ENCODE assay signal across 8 cellular contexts in genomic region chr5:132866342-132867045, GRCh38. TPM values are rescaled to one million over a fixed set of nuclear protein-coding genes. Genes with fewer than 3 reads are reported as not detected.
DNase-seq lines count a peak whose midpoint lies in the region; ATAC-seq and TF ChIP-seq lines count a peak whose summit lies in the region.

Gene GDF9 (minus strand): TSS chr5:132866469. CDS start chr5:132864533, 1,936 bp downstream.
Gene UQCRQ (plus strand): TSS chr5:132866642. CDS start chr5:132866882, 240 bp downstream.

- H3K4me3 ChIP-seq in left lung, result peak within 1 kb of the TSS; percentile 74 to 86

- peak within 1 kb of the TSS; percentile 96 to 99 for H3K4me3 Mint-ChIP-seq in CD14-positive monocyte
- peak within 1 kb of the TSS; percentile 99 for H3K4me3 Mint-ChIP-seq in dendritic cell treated with granulocyte-macrophage colony-stimulating factor and Interleukin-4, amounts not matched to agents 40 ng/mL and 50 ng/mL, for 4 days

- no peaks in the 10 kb centered on the region for H3K9me3 Mint-ChIP-seq in CD14-positive monocyte
- no peaks in the 10 kb centered on the region for H3K9me3 Mint-ChIP-seq in dendritic cell treated with granulocyte-macrophage colony-stimulating factor and Interleukin-4, amounts not matched to agents 40 ng/mL and 50 ng/mL, for 4 days

- peak within 1 kb of the TSS; percentile 94 to 100 (median 99) for H3K27ac Mint-ChIP-seq in CD14-positive monocyte
- H3K27ac Mint-ChIP-seq in dendritic cell treated with granulocyte-macrophage colony-stimulating factor and Interleukin-4, amounts not matched to agents 40 ng/mL and 50 ng/mL, for 4 days, result peak within 1 kb of the TSS; percentile 98

- H3K36me3 ChIP-seq in left lung, result peaks cover 0 to 40% of the 10 kb centered on the region in 2 donors

- H3K4me1 Mint-ChIP-seq in CD14-positive monocyte, result peaks cover 19% of the 10 kb centered on the region
- peaks cover 24% of the 10 kb centered on the region for H3K4me1 Mint-ChIP-seq in dendritic cell treated with granulocyte-macrophage colony-stimulating factor and Interleukin-4, amounts not matched to agents 40 ng/mL and 50 ng/mL, for 4 days (ENCODE audit: low read depth)

- no peaks in the 10 kb centered on the region for H3K27me3 ChIP-seq in left lung

- DNase-seq in CD14-positive monocyte (ENCODE audit: low spot score), result peak; percentile 97
- DNase-seq in NCI-H69 (lab: John Stamatoyannopoulos, UW), result peak; percentile 100
- peak; percentile 67 to 96 for DNase-seq in activated CD4-positive, alpha-beta T cell treated with anti-CD3 and anti-CD28 coated beads, Interleukin-2, amount 50 U/mL, for 24 hours (ENCODE audit: low read depth in 1 of 2, low spot score in 1 of 2)
- peak; percentile 96 to 97 for DNase-seq in left lung
- peak; percentile 77 to 83 for DNase-seq in stimulated activated CD4-positive, alpha-beta T cell treated with anti-CD3 and anti-CD28 coated beads, Interleukin-2, amount 100 ng/mL, for 48 hours

- peaks cover 0 to 24% of the 10 kb centered on the region in 2 donors for H3K4me1 ChIP-seq in left lung

- no peaks in the 10 kb centered on the region for H3K9me3 ChIP-seq in left lung

- TF ChIP-seq CTCF in CD14-positive monocyte (IDR thresholded peaks at IDR 0.05) (no peak), left lung (IDR thresholded peaks at IDR 0.05) (no peak)

- peak; percentile 99 for ATAC-seq in GM19351 (IDR thresholded peaks at IDR 0.05; ENCODE audit: unreplicated experiment)
- peak; percentile 92 for ATAC-seq in HG03521 (IDR thresholded peaks at IDR 0.05; ENCODE audit: unreplicated experiment)
- ATAC-seq in left lung, result peak; percentile 100

- H3K27me3 Mint-ChIP-seq in CD14-positive monocyte (ENCODE audit: low read depth in 3 of 3), result peaks cover 3 to 4% (median 4%) of the 10 kb centered on the region in 3 donors
- no peaks in the 10 kb centered on the region for H3K27me3 Mint-ChIP-seq in dendritic cell treated with granulocyte-macrophage colony-stimulating factor and Interleukin-4, amounts not matched to agents 40 ng/mL and 50 ng/mL, for 4 days

- H3K27ac ChIP-seq in left lung, result peak within 1 kb of the TSS; percentile 92 to 93

- H3K36me3 Mint-ChIP-seq in CD14-positive monocyte, result peaks cover 19 to 30% of the 10 kb centered on the region in 2 donors
- H3K36me3 Mint-ChIP-seq in dendritic cell treated with granulocyte-macrophage colony-stimulating factor and Interleukin-4, amounts not matched to agents 40 ng/mL and 50 ng/mL, for 4 days (ENCODE audit: low read depth), result peaks cover 46% of the 10 kb centered on the region

- intact Hi-C loops in CD14-positive monocyte (cut with micrococcal nuclease) (loop anchor here (5.0 to 10.0 kb wide), 2 partner anchors 186 to 572 kb away; partner anchors contain the start of genes HSPA4 (in 1 of the 2) and SLC22A4 (in 1 of the 2)), left lung (cut with DNase I) (no loop called here)
- intact Hi-C loops in dendritic cell treated with granulocyte-macrophage colony-stimulating factor and Interleukin-4, amounts not matched to agents 40 ng/mL and 50 ng/mL, for 4 days (cut with micrococcal nuclease), result no loop called here

RNA-seq across cellular contexts. Expression of gene GDF9, which starts in this region (rescaled TPM):
- polyA plus RNA-seq in CD14-positive monocyte, result not detected
- under 1 TPM; 0.26 to 0.39 TPM for total RNA-seq in left lung

RNA-seq across cellular contexts. Expression of gene UQCRQ, which starts in this region (rescaled TPM):
- polyA plus RNA-seq in CD14-positive monocyte, result 100 to 1,000 TPM; 879 to 880 TPM
- 100 to 1,000 TPM; 386 to 507 TPM for total RNA-seq in left lung

Comparison
In these comparisons a context has a peak if more than half of its experiments do, and no peak if none do; other contexts are left out.
1. Peak in every context shown above with its lines: DNase-seq, ATAC-seq, H3K4me3 ChIP-seq and H3K27ac ChIP-seq.
2. intact Hi-C loops: an anchor here in CD14-positive monocyte (5.0 to 10.0 kb wide); none called in dendritic cell treated with granulocyte-macrophage colony-stimulating factor and Interleukin-4, amounts not matched to agents 40 ng/mL and 50 ng/mL, for 4 days and left lung.